In the genomic region with DNA sequence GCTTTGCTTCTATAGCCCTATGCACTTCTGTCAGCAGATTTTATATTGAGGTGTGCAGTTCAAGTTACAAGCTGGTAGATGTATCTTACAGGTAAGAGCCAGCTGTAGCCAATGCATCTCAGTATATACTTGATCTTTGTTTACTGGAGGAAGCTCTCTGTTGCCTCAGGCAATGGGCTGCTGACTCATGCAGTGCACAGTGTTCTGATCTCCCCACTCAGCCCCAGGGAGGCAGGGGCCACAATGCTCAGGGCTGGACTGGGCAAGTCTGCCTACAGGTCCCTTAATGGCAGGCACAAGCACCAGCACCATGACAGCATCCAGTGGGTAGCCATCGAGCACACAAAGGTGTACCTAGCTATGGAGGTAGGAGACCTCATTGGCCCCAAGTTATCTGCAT, we compare ENCODE assay signal across 21 cellular contexts.
DNase-seq lines count a peak whose midpoint lies in the region; ATAC-seq and TF ChIP-seq lines count a peak whose summit lies in the region.
"Had no signal": no experiment of that assay in that cellular context is flagged by ENCODE, and none has a peak within 500 bp of the region (broad histone marks: within the 10 kb centered on the region; RNA-seq: fewer than 3 reads in every experiment).

No MANE protein-coding gene starts in this region.

- H3K4me1 ChIP-seq in right atrium auricular region = no peaks in the 10 kb centered on the region
- H3K4me1 ChIP-seq: parathyroid adenoma, thyroid gland had no signal

- no peaks in the 10 kb centered on the region for H3K27me3 ChIP-seq in right atrium auricular region
- H3K27me3 ChIP-seq: thyroid gland had no signal

- ATAC-seq in GM21576 (IDR thresholded peaks at IDR 0.05; ENCODE audit: unreplicated experiment) = no peak
- ATAC-seq: naive thymus-derived CD4-positive, alpha-beta T cell had no signal

- DNase-seq in AG08395 (ENCODE audit: low spot score) (peak; percentile 7), EL (peak; percentile 0), NCI-H69 (lab: John Stamatoyannopoulos, UW) (peak; percentile 59), epithelial cell of esophagus (ENCODE audit: low read depth) (peak; percentile 9), NCI-H1694 treated with DMSO at 0.1 percent for 48 hours (lab: John Stamatoyannopoulos, UW) (no peak), HT-29 (ENCODE audit: low spot score) (no peak), right atrium auricular region (ENCODE audit: low spot score) (no peak)
- DNase-seq: activated CD4-positive, alpha-beta T cell treated with anti-CD3 and anti-CD28 coated beads for 1 hour; activated CD8-positive, alpha-beta memory T cell treated with anti-CD3 and anti-CD28 coated beads for 24 hours; H7; head of caudate nucleus; IMR-90; naive thymus-derived CD4-positive, alpha-beta T cell; NCI-H2107; NCI-H526 treated with DMSO at 0.1 percent for 48 hours; stimulated activated naive CD4-positive, alpha-beta T cell treated with Interleukin-2 at 50 U/mL for 16 hours; T1000; thyroid gland had no signal

- H3K36me3 ChIP-seq in right atrium auricular region = no peaks in the 10 kb centered on the region
- H3K36me3 ChIP-seq: thyroid gland had no signal

- no peaks in the 10 kb centered on the region for H3K9me3 ChIP-seq in right atrium auricular region
- H3K9me3 ChIP-seq: thyroid gland had no signal

- H3K4me3 ChIP-seq in epithelial cell of esophagus (ENCODE audit: low read length) = no peak overlapping the region
- no peak overlapping the region for H3K4me3 ChIP-seq in right atrium auricular region
- H3K4me3 ChIP-seq: lung, thyroid gland had no signal

- H3K27ac ChIP-seq in right atrium auricular region = no peak overlapping the region
- H3K27ac ChIP-seq: parathyroid adenoma, thyroid gland had no signal

- no peak for TF ChIP-seq CTCF in epithelial cell of esophagus (IDR thresholded peaks at IDR 0.05; ENCODE audit: insufficient read depth, low read depth, low read length, missing control alignments)
- TF ChIP-seq CTCF in right atrium auricular region (IDR thresholded peaks at IDR 0.05) = no peak

Comparison
In these comparisons a context has a peak if more than half of its experiments do, and no peak if none do; other contexts are left out.
1. DNase-seq: peak in AG08395 (single experiment), EL (single experiment), NCI-H69 (single experiment) and epithelial cell of esophagus (single experiment); none in NCI-H1694 treated with DMSO at 0.1 percent for 48 hours (single experiment), HT-29 (single experiment) and right atrium auricular region (single experiment).